In genomic region chr2:30287857-30288513, GRCh38 we compare ENCODE assay signal across 10 cellular contexts. TPM values are rescaled to one million over a fixed set of nuclear protein-coding genes. Genes with fewer than 3 reads are reported as not detected.
DNase-seq lines count a peak whose midpoint lies in the region; ATAC-seq and TF ChIP-seq lines count a peak whose summit lies in the region.
"Had no signal": no experiment of that assay in that cellular context is flagged by ENCODE, and none has a peak within 500 bp of the region (broad histone marks: within the 10 kb centered on the region; RNA-seq: fewer than 3 reads in every experiment).

No MANE protein-coding gene starts in this region.

- H3K36me3 Mint-ChIP-seq in activated naive CD4-positive, alpha-beta T cell treated with anti-CD3 and anti-CD28 coated beads, Interleukin-2, amount 50 U/mL, for 24 hours, result no peaks in the 10 kb centered on the region
- no peaks in the 10 kb centered on the region for H3K36me3 Mint-ChIP-seq in activated naive CD4-positive, alpha-beta T cell treated with anti-CD3 and anti-CD28 coated beads, Interleukin-2, amount 50 U/mL, for 72 hours
- no peaks in the 10 kb centered on the region for H3K36me3 Mint-ChIP-seq in T-helper 17 cell (ENCODE audit: low read depth)

- no peaks in the 10 kb centered on the region for H3K27me3 Mint-ChIP-seq in activated naive CD4-positive, alpha-beta T cell treated with anti-CD3 and anti-CD28 coated beads, Interleukin-2, amount 50 U/mL, for 24 hours
- H3K27me3 Mint-ChIP-seq in T-helper 17 cell, result no peaks in the 10 kb centered on the region

- H3K4me1 ChIP-seq in lower lobe of right lung, result peaks cover 14% of the 10 kb centered on the region

- H3K27ac ChIP-seq in lower lobe of right lung, result no peak overlapping the region
- H3K27ac ChIP-seq: right atrium auricular region had no signal

- H3K4me3 ChIP-seq in lower lobe of right lung, result no peak overlapping the region
- H3K4me3 ChIP-seq: right atrium auricular region had no signal

- intact Hi-C loops in lower lobe of right lung (cut with DNase I), result no loop called here

- H3K27ac Mint-ChIP-seq in activated naive CD4-positive, alpha-beta T cell treated with anti-CD3 and anti-CD28 coated beads, Interleukin-2, amount 50 U/mL, for 24 hours, result peak overlapping the region; percentile 43
- peak overlapping the region in 1 of 2 donors; percentile 12 for H3K27ac Mint-ChIP-seq in activated naive CD4-positive, alpha-beta T cell treated with anti-CD3 and anti-CD28 coated beads, Interleukin-2, amount 50 U/mL, for 72 hours
- no peak overlapping the region for H3K27ac Mint-ChIP-seq in T-helper 17 cell

- no peak for DNase-seq in activated naive CD4-positive, alpha-beta T cell treated with anti-CD3 and anti-CD28 coated beads, Interleukin-2, amount 50 U/mL, for 72 hours (ENCODE audit: low spot score in 2 of 2)
- DNase-seq in T-helper 17 cell, result no peak
- DNase-seq in lower lobe of right lung, result no peak
- no peak for DNase-seq in stimulated activated CD4-positive, alpha-beta T cell treated with anti-CD3 and anti-CD28 coated beads, Interleukin-15, amount 100 ng/mL, for 24 hours
- no peak for DNase-seq in ureter (ENCODE audit: low spot score)
- no peak for DNase-seq in DMS 273 treated with DMSO at 0.1 percent for 48 hours (lab: John Stamatoyannopoulos, UW)
- DNase-seq: NCI-H146 had no signal

- H3K27me3 ChIP-seq in lower lobe of right lung (ENCODE audit: low read depth), result no peaks in the 10 kb centered on the region
- H3K27me3 ChIP-seq: right atrium auricular region had no signal

- H3K9me3 Mint-ChIP-seq in activated naive CD4-positive, alpha-beta T cell treated with anti-CD3 and anti-CD28 coated beads, Interleukin-2, amount 50 U/mL, for 24 hours, result no peaks in the 10 kb centered on the region
- H3K9me3 Mint-ChIP-seq in activated naive CD4-positive, alpha-beta T cell treated with anti-CD3 and anti-CD28 coated beads, Interleukin-2, amount 50 U/mL, for 72 hours, result no peaks in the 10 kb centered on the region

- peaks cover 35% of the 10 kb centered on the region for H3K4me1 Mint-ChIP-seq in activated naive CD4-positive, alpha-beta T cell treated with anti-CD3 and anti-CD28 coated beads, Interleukin-2, amount 50 U/mL, for 24 hours
- H3K4me1 Mint-ChIP-seq in T-helper 17 cell, result peaks cover 17% of the 10 kb centered on the region

- H3K36me3 ChIP-seq in lower lobe of right lung, result no peaks in the 10 kb centered on the region
- H3K36me3 ChIP-seq: right atrium auricular region had no signal

- ATAC-seq in activated naive CD4-positive, alpha-beta T cell treated with anti-CD3 and anti-CD28 coated beads, Interleukin-2, amount 50 U/mL, for 72 hours, result no peak
- ATAC-seq in HG03066 (IDR thresholded peaks at IDR 0.05; ENCODE audit: low read depth, unreplicated experiment), result peak; percentile 74
- ATAC-seq in T-helper 17 cell, result no peak
- no peak for ATAC-seq in lower lobe of right lung

- H3K4me3 Mint-ChIP-seq in activated naive CD4-positive, alpha-beta T cell treated with anti-CD3 and anti-CD28 coated beads, Interleukin-2, amount 50 U/mL, for 24 hours, result peak overlapping the region; percentile 49
- peak overlapping the region; percentile 39 for H3K4me3 Mint-ChIP-seq in T-helper 17 cell

- no peak for TF ChIP-seq CTCF in lower lobe of right lung (IDR thresholded peaks at IDR 0.05)

- H3K9me3 ChIP-seq in T-helper 17 cell (ENCODE audit: control insufficient read depth, low read length, poor library complexity, severe bottlenecking), result no peaks in the 10 kb centered on the region
- H3K9me3 ChIP-seq in lower lobe of right lung, result no peaks in the 10 kb centered on the region
- H3K9me3 ChIP-seq: right atrium auricular region had no signal

RNA-seq across cellular contexts. Expression of gene LBH, which starts 56.7 kb away (rescaled TPM):
- 10 to 100 TPM; 67.0 to 88.2 TPM for total RNA-seq in activated naive CD4-positive, alpha-beta T cell treated with anti-CD3 and anti-CD28 coated beads, Interleukin-2, amount 50 U/mL, for 72 hours
- 100 to 1,000 TPM; 118 to 127 TPM for total RNA-seq in T-helper 17 cell
- 137 TPM for total RNA-seq in lower lobe of right lung
- 32.3 TPM for total RNA-seq in ureter
